In the genomic region with DNA sequence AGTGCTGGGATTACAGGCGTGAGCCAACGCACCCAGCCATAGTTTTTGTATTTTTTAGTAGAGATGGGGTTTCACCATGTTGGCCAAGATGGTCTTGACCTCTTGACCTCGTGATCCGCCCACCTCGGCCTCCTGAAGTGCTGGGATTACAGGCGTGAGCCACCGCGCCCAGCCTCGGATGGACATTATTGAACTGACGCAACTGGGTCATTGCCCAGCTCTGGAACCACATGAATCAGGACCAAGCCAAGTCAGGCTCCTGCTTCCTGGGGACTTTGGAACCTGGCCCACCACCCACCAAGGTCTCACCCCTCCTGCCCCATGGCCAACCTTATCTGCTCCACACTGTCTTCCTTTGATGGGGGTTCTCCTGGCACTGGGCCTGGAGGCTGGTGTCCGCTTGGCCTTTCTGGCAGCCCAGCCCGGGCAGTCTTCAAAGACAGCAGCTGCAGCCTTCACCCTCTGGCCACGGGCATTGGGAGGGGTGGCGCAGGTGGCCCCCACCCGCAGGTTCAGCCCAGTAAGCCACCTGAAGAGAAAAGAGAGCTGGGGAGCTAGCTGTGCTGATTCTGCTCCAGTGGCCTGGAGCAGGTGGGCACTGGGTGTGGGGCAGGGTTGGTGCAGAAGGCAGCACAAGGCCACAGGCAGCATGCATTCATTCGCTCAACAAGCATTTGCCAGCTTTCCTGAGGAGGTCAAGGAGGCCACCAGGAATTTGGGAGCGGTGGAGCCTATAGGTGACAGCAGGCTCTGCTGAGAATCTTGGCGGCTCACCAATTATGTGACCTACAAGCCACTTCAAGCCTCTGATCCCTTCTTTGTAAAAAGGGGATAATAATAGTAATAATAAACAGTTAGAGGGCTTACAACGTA, we compare ENCODE assay signal across 20 cellular contexts. TPM values are rescaled to one million over a fixed set of nuclear protein-coding genes. Genes with fewer than 3 reads are reported as not detected.
DNase-seq lines count a peak whose midpoint lies in the region; ATAC-seq, FAIRE-seq and TF ChIP-seq lines count a peak whose summit lies in the region.
"Had no signal": no experiment of that assay in that cellular context is flagged by ENCODE, and none has a peak within 500 bp of the region (broad histone marks: within the 10 kb centered on the region; RNA-seq: fewer than 3 reads in every experiment).

No MANE protein-coding gene starts in this region.

- H3K27me3 Mint-ChIP-seq in WTC11 (ENCODE audit: low read depth) (no peaks in the 10 kb centered on the region; the same call in none of the 2 replicates), immature natural killer cell (ENCODE audit: low read depth in 3 of 3) (peaks cover 0 to 6% (median 1%) of the 10 kb centered on the region in 3 donors)

- no peaks in the 10 kb centered on the region for H3K9me3 ChIP-seq in right atrium auricular region
- H3K9me3 ChIP-seq: Caco-2 had no signal

- intact Hi-C loops in Right ventricle myocardium superior (cut with DNase I): no loop called here

- no peak for TF ChIP-seq POLR2A in GM12892 (IDR thresholded peaks at IDR 0.05; ENCODE audit: low read depth, low read length)

- H3K4me1 ChIP-seq in right atrium auricular region: peaks cover 0 to 60% of the 10 kb centered on the region in 2 donors

- CTCF ChIA-PET in WTC11 (lab: Charles Lee): interaction anchor here (1.6 to 3.6 kb wide), 2 partner anchors 11 to 36 kb away, joined by 3 to 50 read pairs; no protein-coding TSS in a partner anchor

- ATAC-seq in Right ventricle myocardium superior (ENCODE audit: poor library complexity) (peak; percentile 30), WTC11 (no peak), left lobe of liver (peak; percentile 39), HG02884 (IDR thresholded peaks at IDR 0.05; ENCODE audit: unreplicated experiment) (no peak)
- ATAC-seq: GM12878 had no signal

- DNase-seq in Right ventricle myocardium superior: no peak
- DNase-seq in right atrium auricular region (ENCODE audit: low spot score): no peak
- no peak for DNase-seq in WTC11 (ENCODE audit: low spot score)
- DNase-seq in left lobe of liver (ENCODE audit: low spot score): peak; percentile 82
- no peak for DNase-seq in immature natural killer cell
- no peak for DNase-seq in GM12892 (ENCODE audit: insufficient read length)
- DNase-seq: Caco-2, H7, KBM-7, NCI-H1092 treated with DMSO at 0.1 percent for 48 hours, NCI-H1694, NCI-H510A treated with DMSO at 0.1 percent for 48 hours, OCI-M1, RPMI8226 had no signal

- peaks cover 5% of the 10 kb centered on the region; the same call in 1 of the 2 replicates for H3K36me3 Mint-ChIP-seq in WTC11
- no peaks in the 10 kb centered on the region for H3K36me3 Mint-ChIP-seq in immature natural killer cell

- no peak overlapping the region for H3K27ac Mint-ChIP-seq in WTC11
- H3K27ac Mint-ChIP-seq in immature natural killer cell: no peak overlapping the region

- no peaks in the 10 kb centered on the region for H3K27me3 ChIP-seq in right atrium auricular region

- H3K4me3 ChIP-seq in right atrium auricular region: no peak overlapping the region
- H3K4me3 ChIP-seq: GM12878 had no signal

- H3K4me1 Mint-ChIP-seq in WTC11: peaks cover 16% of the 10 kb centered on the region
- peaks cover 5 to 8% of the 10 kb centered on the region in 2 donors for H3K4me1 Mint-ChIP-seq in immature natural killer cell

- TF ChIP-seq CTCF in right atrium auricular region (IDR thresholded peaks at IDR 0.05): no peak
- no peak for TF ChIP-seq CTCF in WTC11 (IDR thresholded peaks at IDR 0.05)

- no peaks in the 10 kb centered on the region for H3K36me3 ChIP-seq in right atrium auricular region

- no peaks in the 10 kb centered on the region for H3K9me3 Mint-ChIP-seq in WTC11
- no peaks in the 10 kb centered on the region for H3K9me3 Mint-ChIP-seq in immature natural killer cell
- H3K9me3 Mint-ChIP-seq: CD14-positive monocyte had no signal

- H3K27ac ChIP-seq in right atrium auricular region (peak overlapping the region in 1 of 2 donors; percentile 54), temporal lobe (ENCODE audit: low read depth, low read length) (peak overlapping the region; percentile 65)

- POLR2A ChIA-PET in WTC11 (lab: Charles Lee): no interaction called here

- no peak overlapping the region for H3K4me3 Mint-ChIP-seq in WTC11
- H3K4me3 Mint-ChIP-seq in immature natural killer cell: no peak overlapping the region
- H3K4me3 Mint-ChIP-seq: CD14-positive monocyte had no signal

- no peak for FAIRE-seq in GM12892 (lab: Jason Lieb, UNC)
- FAIRE-seq: GM12878 had no signal

TF ChIP-seq in WTC11, 78 proteins besides CTCF, POLR2A, EP300 and RAD21:
- peak; percentile 94 for TF ChIP-seq GABPB1 (CRISPR knock-in tag; IDR thresholded peaks at IDR 0.05)
- TF ChIP-seq, protein P1, sequence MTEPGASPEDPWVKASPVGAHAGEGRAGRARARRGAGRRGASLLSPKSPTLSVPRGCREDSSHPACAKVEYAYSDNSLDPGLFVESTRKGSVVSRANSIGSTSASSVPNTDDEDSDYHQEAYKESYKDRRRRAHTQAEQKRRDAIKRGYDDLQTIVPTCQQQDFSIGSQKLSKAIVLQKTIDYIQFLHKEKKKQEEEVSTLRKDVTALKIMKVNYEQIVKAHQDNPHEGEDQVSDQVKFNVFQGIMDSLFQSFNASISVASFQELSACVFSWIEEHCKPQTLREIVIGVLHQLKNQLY (CRISPR knock-in tag; IDR thresholded peaks at IDR 0.05): no peak
TF ChIP-seq in WTC11: peak in this region for 1.

RNA-seq across cellular contexts. Expression of gene CHADL, which starts 5.7 kb away (rescaled TPM):
- total RNA-seq in Right ventricle myocardium superior (22.6 TPM), right atrium auricular region (10 to 100 TPM in 1 of 2 donors, 1 to 10 TPM in 1; 8.3 to 16.1 TPM), WTC11 (2021) (1.2 to 1.7 TPM (median 1.5 TPM) in 3 replicates), left lobe of liver (2.5 TPM), temporal lobe (2.7 TPM)
- polyA plus RNA-seq in immature natural killer cell: under 1 TPM in 2 of 3 donors, not detected in 1; 0.32 to 0.90 TPM
- polyA plus RNA-seq in GM12892 (2012; ENCODE audit: missing spikeins): 0.15 TPM
- total RNA-seq: A673, GM12878, H7, M059J had no signal

RNA-seq across cellular contexts. Expression of gene L3MBTL2, which starts 29.9 kb away (rescaled TPM):
- 14.9 TPM for total RNA-seq in Right ventricle myocardium superior
- 10 to 100 TPM in 1 of 2 donors, 1 to 10 TPM in 1; 9.0 to 14.6 TPM for total RNA-seq in right atrium auricular region
- total RNA-seq in WTC11 (2021): 25.2 to 28.0 TPM (median 25.6 TPM) in 3 replicates
- 12.7 TPM for total RNA-seq in left lobe of liver
- 18.2 TPM for total RNA-seq in temporal lobe
- 10 to 100 TPM; 26.6 to 32.2 (median 30.5) TPM for polyA plus RNA-seq in immature natural killer cell
- polyA plus RNA-seq in GM12892 (2012; ENCODE audit: missing spikeins): 17.2 TPM

RNA-seq across cellular contexts. Expression of gene RANGAP1, which starts 50.9 kb away (rescaled TPM):
- total RNA-seq in Right ventricle myocardium superior (42.8 TPM), right atrium auricular region (10 to 100 TPM; 22.3 to 33.3 TPM), WTC11 (2021) (144 to 160 TPM (median 151 TPM) in 3 replicates), left lobe of liver (34.7 TPM), temporal lobe (31.2 TPM)
- polyA plus RNA-seq in immature natural killer cell: 10 to 100 TPM; 10.4 to 29.9 (median 15.6) TPM
- polyA plus RNA-seq in GM12892 (2012; ENCODE audit: missing spikeins): 23.4 TPM

Comparison
In these comparisons a context has a peak if more than half of its experiments do, and no peak if none do; other contexts are left out.
1. ATAC-seq: peak in Right ventricle myocardium superior (single experiment) and left lobe of liver (single experiment); none in WTC11 (single experiment) and HG02884 (single experiment).